Comparison of ENCODE assay signal across 11 cellular contexts in the genomic region with DNA sequence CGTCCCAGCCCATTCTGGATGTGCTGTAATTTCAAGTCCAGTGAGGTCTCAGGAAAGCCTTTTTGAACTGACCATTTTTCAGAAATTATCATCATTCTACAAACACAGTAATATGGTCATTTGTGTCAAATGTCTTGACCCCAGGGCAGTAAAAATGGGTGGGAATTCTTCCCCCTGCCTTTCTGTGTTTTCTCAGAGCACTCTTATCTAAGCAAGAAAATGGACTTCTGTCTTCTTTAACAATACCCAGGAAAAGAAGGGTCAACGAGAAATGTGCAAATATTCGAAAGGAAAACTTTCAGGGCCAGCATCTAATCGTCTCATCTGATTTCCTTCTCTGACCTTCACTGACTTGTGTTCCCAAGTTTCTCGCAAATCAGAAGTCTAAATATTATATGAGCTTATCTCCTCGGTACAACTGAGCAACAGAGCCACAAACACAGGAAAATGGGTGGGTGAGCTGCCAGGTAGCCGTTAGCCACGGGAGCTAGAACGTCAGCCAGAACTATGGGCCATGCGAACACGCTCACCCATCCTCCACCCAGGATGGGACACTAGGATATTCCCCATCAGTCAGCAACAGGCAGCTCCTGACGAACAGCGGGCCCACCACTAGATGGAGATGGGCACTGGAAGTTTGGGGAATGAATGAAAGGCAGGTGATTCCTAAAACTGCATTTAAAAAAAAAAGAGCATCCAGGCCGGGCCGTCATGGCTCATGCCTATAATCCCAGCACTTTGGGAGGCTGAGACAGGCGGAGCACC. TPM values are rescaled to one million over a fixed set of nuclear protein-coding genes. Genes with fewer than 3 reads are reported as not detected.
DNase-seq lines count a peak whose midpoint lies in the region; TF ChIP-seq lines count a peak whose summit lies in the region.
"Had no signal": no experiment of that assay in that cellular context is flagged by ENCODE, and none has a peak within 500 bp of the region (broad histone marks: within the 10 kb centered on the region; RNA-seq: fewer than 3 reads in every experiment).

No MANE protein-coding gene starts in this region.

- intact Hi-C loops in prostate gland (cut with DNase I): loop anchor here (5.0 kb wide), 1 partner anchor 120 kb away; no protein-coding TSS in a partner anchor

- no peaks in the 10 kb centered on the region for H3K36me3 ChIP-seq in prostate gland
- H3K36me3 ChIP-seq: HAP-1 had no signal

- H3K9me3 ChIP-seq in prostate gland: no peaks in the 10 kb centered on the region
- H3K9me3 ChIP-seq: HAP-1 had no signal

- H3K4me3 ChIP-seq in LNCaP clone FGC (ENCODE audit: low read depth, low read length) (no peak overlapping the region), choroid plexus epithelial cell (ENCODE audit: low read depth, low read length) (no peak overlapping the region), prostate gland (no peak overlapping the region)
- H3K4me3 ChIP-seq: HAP-1 had no signal

- TF ChIP-seq CTCF in LNCaP clone FGC (IDR thresholded peaks at IDR 0.05; ENCODE audit: control insufficient read depth, extremely low read depth, insufficient read depth) (peak; percentile 37; the same call in 1 of the 2 replicates), choroid plexus epithelial cell (conservative IDR thresholded peaks at IDR 0.05; ENCODE audit: low read depth, low read length) (peak; percentile 81), prostate gland (IDR thresholded peaks at IDR 0.05) (peak in 2 of 4 experiments; percentile 29 to 39)

- H3K4me1 ChIP-seq in prostate gland (replicated peaks): no peaks in the 10 kb centered on the region
- H3K4me1 ChIP-seq: HAP-1 had no signal

- DNase-seq in AG20443 (ENCODE audit: low spot score): peak; percentile 33
- no peak for DNase-seq in LNCaP clone FGC (ENCODE audit: low read depth)
- DNase-seq in choroid plexus epithelial cell (ENCODE audit: low read depth): peak; percentile 64
- peak; percentile 73 to 85 for DNase-seq in lung microvascular endothelial cell (ENCODE audit: low read depth in 2 of 2)
- no peak for DNase-seq in prostate gland (ENCODE audit: low spot score)
- no peak for DNase-seq in activated CD4-positive, CD25-positive, alpha-beta regulatory T cell treated with anti-CD3 and anti-CD28 coated beads, Interleukin-2, amount 50 U/mL, for 72 hours
- DNase-seq in middle frontal gyrus (ENCODE audit: extremely low spot score, low spot score): no peak
- no peak for DNase-seq in effector CD4-positive, alpha-beta T cell
- DNase-seq: activated CD8-positive, alpha-beta T cell treated with anti-CD3 and anti-CD28 coated beads, Interleukin-2, amount 10 ng/mL, durations not matched to agents 7 days and 5 days; NCI-H1417 treated with DMSO at 0.1 percent for 48 hours had no signal

- H3K27ac ChIP-seq in prostate gland: no peak overlapping the region

- 59% methylated on average over 16 of the region's 16 CpGs for WGBS in prostate gland

- no peak for TF ChIP-seq POLR2A in prostate gland (IDR thresholded peaks at IDR 0.05)

- no peaks in the 10 kb centered on the region for H3K27me3 ChIP-seq in prostate gland (replicated peaks; ENCODE audit: insufficient read depth)

RNA-seq across cellular contexts. Expression of gene VWF, which starts 57.1 kb away (rescaled TPM):
- total RNA-seq in lung microvascular endothelial cell: 496 and 1,530 TPM in 2 replicates
- 100 to 1,000 TPM in 1 of 2 donors, 10 to 100 TPM in 1; 55.0 to 193 TPM for total RNA-seq in prostate gland
- total RNA-seq: activated CD8-positive, alpha-beta T cell treated with anti-CD3 and anti-CD28 coated beads, Interleukin-2, amount 10 ng/mL, durations not matched to agents 7 days and 5 days had no signal

Comparison
In these comparisons a context has a peak if more than half of its experiments do, and no peak if none do; other contexts are left out.
1. DNase-seq: peak in AG20443 (single experiment), choroid plexus epithelial cell (single experiment) and lung microvascular endothelial cell (2 of 2); none in LNCaP clone FGC (single experiment), prostate gland (single experiment), activated CD4-positive, CD25-positive, alpha-beta regulatory T cell treated with anti-CD3 and anti-CD28 coated beads, Interleukin-2, amount 50 U/mL, for 72 hours (single experiment), middle frontal gyrus (single experiment) and effector CD4-positive, alpha-beta T cell (single experiment).